ENCODE assay signal across 10 cellular contexts in genomic region chr2:43345391-43345813, GRCh38.
DNase-seq lines count a peak whose midpoint lies in the region; ATAC-seq and TF ChIP-seq lines count a peak whose summit lies in the region.
"Had no signal": no experiment of that assay in that cellular context is flagged by ENCODE, and none has a peak within 500 bp of the region (broad histone marks: within the 10 kb centered on the region; RNA-seq: fewer than 3 reads in every experiment).

No MANE protein-coding gene starts in this region.

- H3K9me3 ChIP-seq in esophagus (ENCODE audit: control insufficient read depth in 2 of 2, insufficient read depth in 1 of 2, low read depth in 1 of 2, low read length in 1 of 2) (no peaks in the 10 kb centered on the region), mucosa of rectum (ENCODE audit: control insufficient read depth in 2 of 2, low read length in 2 of 2) (no peaks in the 10 kb centered on the region), tibial artery (no peaks in the 10 kb centered on the region)

- H3K4me1 ChIP-seq in esophagus (ENCODE audit: control insufficient read depth in 2 of 2, insufficient read depth in 2 of 2, low read length in 1 of 2) (peaks cover 0 to 2% of the 10 kb centered on the region in 2 donors), mucosa of rectum (ENCODE audit: control insufficient read depth in 2 of 2, insufficient read depth in 2 of 2, low read length in 2 of 2) (peaks cover 25 to 39% of the 10 kb centered on the region in 2 donors), tibial artery (peaks cover 3 to 97% (median 82%) of the 10 kb centered on the region in 4 donors)

- H3K9me3 Mint-ChIP-seq in activated naive CD8-positive, alpha-beta T cell treated with anti-CD3 and anti-CD28 coated beads for 36 hours, result no peaks in the 10 kb centered on the region

- peak in 2 of 3 experiments; percentile 19 to 20 for DNase-seq in NCI-H1417 (lab: John Stamatoyannopoulos, UW)
- no peak for DNase-seq in NCI-H1417 treated with DMSO at 0.1 percent for 48 hours (lab: John Stamatoyannopoulos, UW)
- DNase-seq in tibial artery, result peak; percentile 69 to 77
- no peak for DNase-seq in activated naive CD8-positive, alpha-beta T cell treated with anti-CD3 and anti-CD28 coated beads for 36 hours
- DNase-seq in SKM-1 treated with dmso at 0.1 percent for 144 hours (lab: John Stamatoyannopoulos, UW; ENCODE audit: unreplicated experiment), result no peak
- DNase-seq: activated CD4-positive, alpha-beta T cell treated with anti-CD3 and anti-CD28 coated beads for 4 hours; left colon had no signal

- WGBS in esophagus, 2 donors, result 27 to 36% methylated on average over 5 of the region's 5 CpGs

- H3K4me3 Mint-ChIP-seq in activated naive CD8-positive, alpha-beta T cell treated with anti-CD3 and anti-CD28 coated beads for 36 hours, result no peak overlapping the region

- peak; percentile 17 to 30 for TF ChIP-seq CTCF in tibial artery (IDR thresholded peaks at IDR 0.05)

- H3K4me3 ChIP-seq in esophagus (ENCODE audit: low read depth in 1 of 2, low read length in 2 of 2), result no peak overlapping the region
- peak overlapping the region in 1 of 2 donors; percentile 4 for H3K4me3 ChIP-seq in mucosa of rectum (ENCODE audit: low read length in 2 of 2)
- no peak overlapping the region for H3K4me3 ChIP-seq in tibial artery

- ATAC-seq in GM19467 (IDR thresholded peaks at IDR 0.05; ENCODE audit: unreplicated experiment), result no peak

- no peaks in the 10 kb centered on the region for H3K27me3 Mint-ChIP-seq in activated naive CD8-positive, alpha-beta T cell treated with anti-CD3 and anti-CD28 coated beads for 36 hours

- H3K27ac ChIP-seq in esophagus (ENCODE audit: low read depth in 2 of 2, low read length in 1 of 2) (peak overlapping the region; percentile 45 to 71), mucosa of rectum (ENCODE audit: low read depth in 2 of 2, low read length in 2 of 2) (peak overlapping the region; percentile 67), tibial artery (peak overlapping the region; percentile 76 to 83)

- H3K36me3 ChIP-seq in esophagus (ENCODE audit: control insufficient read depth in 2 of 2, insufficient read depth in 2 of 2, low read length in 1 of 2) (peaks cover 0 to 2% of the 10 kb centered on the region in 2 donors), mucosa of rectum (ENCODE audit: control insufficient read depth in 2 of 2, insufficient read depth in 2 of 2, low read length in 2 of 2) (no peaks in the 10 kb centered on the region), tibial artery (no peaks in the 10 kb centered on the region)

- intact Hi-C loops in tibial artery (cut with DNase I; ENCODE audit: low total_unique reads), result loop anchor here (10.0 kb wide), 1 partner anchor 49 kb away; no protein-coding TSS in a partner anchor

- no peaks in the 10 kb centered on the region for H3K4me1 Mint-ChIP-seq in activated naive CD8-positive, alpha-beta T cell treated with anti-CD3 and anti-CD28 coated beads for 36 hours

- no peaks in the 10 kb centered on the region for H3K27me3 ChIP-seq in esophagus (ENCODE audit: control insufficient read depth in 1 of 2, insufficient read depth in 2 of 2, low read length in 2 of 2)
- H3K27me3 ChIP-seq in mucosa of rectum (ENCODE audit: control insufficient read depth in 2 of 2, insufficient read depth in 2 of 2, low read length in 2 of 2), result no peaks in the 10 kb centered on the region
- no peaks in the 10 kb centered on the region for H3K27me3 ChIP-seq in tibial artery

- no peak overlapping the region for H3K27ac Mint-ChIP-seq in activated naive CD8-positive, alpha-beta T cell treated with anti-CD3 and anti-CD28 coated beads for 36 hours

- H3K9ac ChIP-seq in mucosa of rectum (ENCODE audit: low read depth in 1 of 2, low read length in 2 of 2), result no peak overlapping the region

- peaks cover 5% of the 10 kb centered on the region for H3K36me3 Mint-ChIP-seq in activated naive CD8-positive, alpha-beta T cell treated with anti-CD3 and anti-CD28 coated beads for 36 hours

Comparison
In these comparisons a context has a peak if more than half of its experiments do, and no peak if none do; other contexts are left out.
1. DNase-seq: peak in NCI-H1417 (2 of 3) and tibial artery (2 of 2); none in NCI-H1417 treated with DMSO at 0.1 percent for 48 hours (single experiment), activated naive CD8-positive, alpha-beta T cell treated with anti-CD3 and anti-CD28 coated beads for 36 hours (single experiment) and SKM-1 treated with dmso at 0.1 percent for 144 hours (single experiment).
2. Peak in every context shown above with its lines, with median percentiles within 50 percentile points of each other: H3K27ac ChIP-seq.